In genomic region chr19:18304496-18305312, GRCh38 we compare ENCODE assay signal across 8 cellular contexts. TPM values are rescaled to one million over a fixed set of nuclear protein-coding genes. Genes with fewer than 3 reads are reported as not detected.
DNase-seq lines count a peak whose midpoint lies in the region; ATAC-seq, FAIRE-seq and TF ChIP-seq lines count a peak whose summit lies in the region.

No MANE protein-coding gene starts in this region.

- no peaks in the 10 kb centered on the region for H3K27me3 ChIP-seq in RWPE2 (ENCODE audit: insufficient read depth, poor library complexity, severe bottlenecking)
- H3K27me3 ChIP-seq in neuron (ENCODE audit: insufficient read depth, low read length): no peaks in the 10 kb centered on the region

- DNase-seq in EH (ENCODE audit: low read depth) (peak; percentile 89), RWPE2 (ENCODE audit: low spot score) (no peak), frontal cortex (ENCODE audit: low spot score in 2 of 2) (peak; percentile 74 to 94), stromal cell of bone marrow (ENCODE audit: low read depth) (peak; percentile 64)
- peak; percentile 49 to 70 (median 61) for DNase-seq in activated naive CD4-positive, alpha-beta T cell (lab: John Stamatoyannopoulos, UW)

- TF ChIP-seq CTCF in RWPE2 (IDR thresholded peaks at IDR 0.05; ENCODE audit: poor library complexity, severe bottlenecking): no peak

- peak overlapping the region; percentile 29 for H2AFZ ChIP-seq in neuron (ENCODE audit: low read depth, low read length)

- H3K4me1 ChIP-seq in RWPE2 (ENCODE audit: insufficient read depth, poor library complexity, severe bottlenecking) (peaks cover 16% of the 10 kb centered on the region), neuron (ENCODE audit: insufficient read depth, low read length) (peaks cover 18% of the 10 kb centered on the region)

- H3K36me3 ChIP-seq in RWPE2 (ENCODE audit: low read depth): peaks cover 28% of the 10 kb centered on the region
- peaks cover 27% of the 10 kb centered on the region for H3K36me3 ChIP-seq in neuron (ENCODE audit: insufficient read depth, low read length)

- H3K9me3 ChIP-seq in RWPE2 (ENCODE audit: severe bottlenecking) (no peaks in the 10 kb centered on the region), neuron (ENCODE audit: low read length) (no peaks in the 10 kb centered on the region)

- ATAC-seq in HG02759 (IDR thresholded peaks at IDR 0.05; ENCODE audit: unreplicated experiment) (peak; percentile 59), RWPE2 (ENCODE audit: low read depth) (peak; percentile 64), GM21576 (IDR thresholded peaks at IDR 0.05; ENCODE audit: unreplicated experiment) (no peak)

- no peak for FAIRE-seq in frontal cortex (lab: Jason Lieb, UNC)

- peak overlapping the region; percentile 77 for H3K27ac ChIP-seq in RWPE2 (ENCODE audit: poor library complexity, severe bottlenecking)

- H3K4me3 ChIP-seq in RWPE2 (ENCODE audit: severe bottlenecking) (peak overlapping the region; percentile 9), neuron (ENCODE audit: low read length) (peak overlapping the region; percentile 48)

RNA-seq across cellular contexts. Expression of gene LSM4, which starts 18.2 kb away (rescaled TPM):
- 80.3 TPM for total RNA-seq in frontal cortex

RNA-seq across cellular contexts. Expression of gene JUND, which starts 23.3 kb away (rescaled TPM):
- total RNA-seq in frontal cortex: 35.5 TPM

RNA-seq across cellular contexts. Expression of gene IQCN, which starts 30.5 kb away (rescaled TPM):
- total RNA-seq in frontal cortex: 0.41 TPM

RNA-seq across cellular contexts. Expression of gene PGPEP1, which starts 35.7 kb away (rescaled TPM):
- total RNA-seq in frontal cortex: 18.3 TPM
